8 cellular contexts compared by ENCODE assay signal in genomic region chr20:1503564-1504227, GRCh38. TPM values are rescaled to one million over a fixed set of nuclear protein-coding genes. Genes with fewer than 3 reads are reported as not detected.
A peak's percentile ranks its signal among the peaks of the same experiment; 100 is the strongest.
DNase-seq lines count a peak whose midpoint lies in the region; ATAC-seq and TF ChIP-seq lines count a peak whose summit lies in the region.

No MANE protein-coding gene starts in this region.

- TF ChIP-seq CTCF in Calu3 (IDR thresholded peaks at IDR 0.05; ENCODE audit: unreplicated experiment), result peak; percentile 91

- no peak overlapping the region for H2BK12ac ChIP-seq in mesenchymal stem cell (ENCODE audit: low read length in 2 of 2)

- no peak overlapping the region for H2BK5ac ChIP-seq in mesenchymal stem cell (ENCODE audit: low read depth, low read length, poor library complexity, severe bottlenecking)

- H3K27me3 ChIP-seq in mesenchymal stem cell (ENCODE audit: control insufficient read depth in 1 of 2, insufficient read depth in 1 of 2, low read length in 2 of 2), result peaks cover 0 to 36% of the 10 kb centered on the region in 2 experiments

- H3K27ac Mint-ChIP-seq in Calu3 (ENCODE audit: unreplicated experiment), result peak overlapping the region; percentile 41
- no peak overlapping the region for H3K27ac Mint-ChIP-seq in activated CD4-positive, alpha-beta memory T cell treated with anti-CD3 and anti-CD28 coated beads for 36 hours

- no peak overlapping the region for H2AFZ ChIP-seq in mesenchymal stem cell (ENCODE audit: low read depth, low read length)

- no peak overlapping the region for H3K14ac ChIP-seq in mesenchymal stem cell (ENCODE audit: low read length in 2 of 2)

- DNase-seq in Calu3 (peak; percentile 78), HPDE6-E6E7 (ENCODE audit: extremely low spot score) (peak; percentile 89), NCI-H82 treated with DMSO at 0.1 percent for 48 hours (lab: John Stamatoyannopoulos, UW; ENCODE audit: unreplicated experiment) (peak; percentile 80), mesenchymal stem cell (peak; percentile 89)
- DNase-seq in activated CD4-positive, alpha-beta memory T cell treated with anti-CD3 and anti-CD28 coated beads for 36 hours, result peak; percentile 83
- peak; percentile 59 for DNase-seq in effector CD8-positive, alpha-beta T cell (lab: John Stamatoyannopoulos, UW)
- peak; percentile 54 for DNase-seq in stimulated activated CD8-positive, alpha-beta memory T cell treated with anti-CD3 and anti-CD28 coated beads, Interleukin-4, amount 100 ng/mL, for 24 hours (ENCODE audit: low read depth)

- H3K36me3 ChIP-seq in mesenchymal stem cell (ENCODE audit: control insufficient read depth in 1 of 2, insufficient read depth in 2 of 2, low read depth in 1 of 2, low read length in 2 of 2), result no peaks in the 10 kb centered on the region

- H3K4me3 ChIP-seq in mesenchymal stem cell (ENCODE audit: insufficient read depth in 1 of 2, low read depth in 1 of 2, low read length in 2 of 2), result no peak overlapping the region

- POLR2A ChIA-PET in activated CD4-positive, alpha-beta memory T cell treated with anti-CD3 and anti-CD28 coated beads for 36 hours (lab: Charles Lee), result no interaction called here

- H3K4me3 Mint-ChIP-seq in Calu3 (ENCODE audit: low read depth, unreplicated experiment), result no peak overlapping the region
- H3K4me3 Mint-ChIP-seq in activated CD4-positive, alpha-beta memory T cell treated with anti-CD3 and anti-CD28 coated beads for 36 hours, result no peak overlapping the region

- H3K18ac ChIP-seq in mesenchymal stem cell (ENCODE audit: low read depth in 1 of 2, low read length in 2 of 2), result no peak overlapping the region

- H3K27ac ChIP-seq in mesenchymal stem cell (ENCODE audit: low read length, poor library complexity, severe bottlenecking), result no peak overlapping the region

- ATAC-seq in GM21390 (IDR thresholded peaks at IDR 0.05; ENCODE audit: unreplicated experiment), result peak; percentile 96

- H2BK15ac ChIP-seq in mesenchymal stem cell (ENCODE audit: low read depth, poor library complexity, severe bottlenecking), result no peak overlapping the region

- H3K9ac ChIP-seq in mesenchymal stem cell (ENCODE audit: low read length), result peak overlapping the region; percentile 39

- H3K9me3 Mint-ChIP-seq in Calu3 (ENCODE audit: low read depth, unreplicated experiment), result peaks cover 3% of the 10 kb centered on the region
- H3K9me3 Mint-ChIP-seq in activated CD4-positive, alpha-beta memory T cell treated with anti-CD3 and anti-CD28 coated beads for 36 hours, result no peaks in the 10 kb centered on the region

- peaks cover 8% of the 10 kb centered on the region for H3K36me3 Mint-ChIP-seq in Calu3 (ENCODE audit: insufficient read depth, unreplicated experiment)
- no peaks in the 10 kb centered on the region for H3K36me3 Mint-ChIP-seq in activated CD4-positive, alpha-beta memory T cell treated with anti-CD3 and anti-CD28 coated beads for 36 hours

- H2AK5ac ChIP-seq in mesenchymal stem cell (ENCODE audit: low read length, severe bottlenecking), result no peak overlapping the region

- no peak overlapping the region for H2BK120ac ChIP-seq in mesenchymal stem cell (ENCODE audit: low read depth, low read length)

- BruUV-seq in Calu3 (replicated peaks; lab: Mats Ljungman, UMichigan), result no TSS peak

- H3K4me2 ChIP-seq in mesenchymal stem cell (ENCODE audit: low read length, poor library complexity, severe bottlenecking), result no peak overlapping the region

- intact Hi-C loops in Calu3 (cut with micrococcal nuclease; ENCODE audit: unreplicated experiment), result loop anchor here (1.0 kb wide), 1 partner anchor 33 kb away; no protein-coding TSS in a partner anchor
- intact Hi-C loops in activated CD4-positive, alpha-beta memory T cell treated with anti-CD3 and anti-CD28 coated beads for 36 hours (cut with micrococcal nuclease), result loop anchor here (1.0 to 2.0 kb wide), 2 partner anchors 36 to 69 kb away; no protein-coding TSS in a partner anchor

- no peaks in the 10 kb centered on the region for H3K9me3 ChIP-seq in mesenchymal stem cell (ENCODE audit: control insufficient read depth, low read length)

- H4K8ac ChIP-seq in mesenchymal stem cell (ENCODE audit: low read length), result no peak overlapping the region

- H3K27me3 Mint-ChIP-seq in Calu3 (ENCODE audit: unreplicated experiment), result no peaks in the 10 kb centered on the region
- H3K27me3 Mint-ChIP-seq in activated CD4-positive, alpha-beta memory T cell treated with anti-CD3 and anti-CD28 coated beads for 36 hours, result peaks cover 17% of the 10 kb centered on the region

- H4K91ac ChIP-seq in mesenchymal stem cell (ENCODE audit: low read length), result no peak overlapping the region

- H3K4me1 ChIP-seq in mesenchymal stem cell (ENCODE audit: control insufficient read depth, insufficient read depth, low read depth, low read length), result no peaks in the 10 kb centered on the region

- 5% methylated on average over 8 of the region's 8 CpGs for WGBS in mesenchymal stem cell

- no peaks in the 10 kb centered on the region for H3K79me1 ChIP-seq in mesenchymal stem cell (replicated peaks; ENCODE audit: low read length, poor library complexity, severe bottlenecking)

- no peak overlapping the region for H3K23ac ChIP-seq in mesenchymal stem cell (ENCODE audit: low read length in 2 of 2)

- H3K4me1 Mint-ChIP-seq in Calu3 (ENCODE audit: low read depth, unreplicated experiment), result peaks cover 44% of the 10 kb centered on the region
- H3K4me1 Mint-ChIP-seq in activated CD4-positive, alpha-beta memory T cell treated with anti-CD3 and anti-CD28 coated beads for 36 hours (ENCODE audit: low read depth), result peaks cover 3% of the 10 kb centered on the region

- H3K4ac ChIP-seq in mesenchymal stem cell (ENCODE audit: low read depth in 1 of 2, low read length in 2 of 2), result no peak overlapping the region

- CTCF ChIA-PET in Calu3 (lab: Charles Lee), result interaction anchor here (0.6 to 2.6 kb wide), 30 partner anchors 12 to 1122 kb away, joined by 3 to 43 read pairs (median 4); partner anchors contain the start of genes FKBP1A and NSFL1C
- CTCF ChIA-PET in activated CD4-positive, alpha-beta memory T cell treated with anti-CD3 and anti-CD28 coated beads for 36 hours (lab: Charles Lee), result interaction anchor here (0.5 to 2.9 kb wide), 47 partner anchors 8 to 672 kb away, joined by 3 to 34 read pairs (median 4); partner anchors contain the start of genes NSFL1C and SIRPB2

RNA-seq across cellular contexts. Expression of gene SIRPB2, which starts 12.5 kb away (rescaled TPM):
- 0.57 and 1.1 TPM in 2 replicates for total RNA-seq in Calu3 (2022)
- not detected for total RNA-seq in activated CD4-positive, alpha-beta memory T cell treated with anti-CD3 and anti-CD28 coated beads for 36 hours
- polyA plus RNA-seq in mesenchymal stem cell (2013, experiment 1 of 2), result not detected
- polyA plus RNA-seq in mesenchymal stem cell (2013, experiment 2 of 2), result not detected

RNA-seq across cellular contexts. Expression of gene NSFL1C, which starts 37.0 kb away (rescaled TPM):
- 81.0 and 86.3 TPM in 2 replicates for total RNA-seq in Calu3 (2022)
- total RNA-seq in activated CD4-positive, alpha-beta memory T cell treated with anti-CD3 and anti-CD28 coated beads for 36 hours, result 10 to 100 TPM; 81.8 to 83.1 TPM
- polyA plus RNA-seq in mesenchymal stem cell (2013, experiment 1 of 2), result 50.4 TPM
- polyA plus RNA-seq in mesenchymal stem cell (2013, experiment 2 of 2), result 52.6 TPM

RNA-seq across cellular contexts. Expression of gene SIRPD, which starts 53.8 kb away (rescaled TPM):
- total RNA-seq in Calu3 (2022), result not detected in 2 replicates
- total RNA-seq in activated CD4-positive, alpha-beta memory T cell treated with anti-CD3 and anti-CD28 coated beads for 36 hours, result not detected
- not detected for polyA plus RNA-seq in mesenchymal stem cell (2013, experiment 1 of 2)
- not detected for polyA plus RNA-seq in mesenchymal stem cell (2013, experiment 2 of 2)
